12 cellular contexts compared by ENCODE assay signal in genomic region chr15:30985081-30985531, GRCh38. TPM values are rescaled to one million over a fixed set of nuclear protein-coding genes. Genes with fewer than 3 reads are reported as not detected.
DNase-seq lines count a peak whose midpoint lies in the region; ATAC-seq, FAIRE-seq and TF ChIP-seq lines count a peak whose summit lies in the region.
"Had no signal": no experiment of that assay in that cellular context is flagged by ENCODE, and none has a peak within 500 bp of the region (broad histone marks: within the 10 kb centered on the region; RNA-seq: fewer than 3 reads in every experiment).

No MANE protein-coding gene starts in this region.

- no peak for TF ChIP-seq POLR2A in adrenal gland (IDR thresholded peaks at IDR 0.05)

- H3K4me1 ChIP-seq in adrenal gland (replicated peaks in 1 of 2) = peaks cover 28 to 51% of the 10 kb centered on the region in 2 donors
- H3K4me1 ChIP-seq in right cardiac atrium (ENCODE audit: control insufficient read depth, insufficient read depth, low read length) = peaks cover 24% of the 10 kb centered on the region

- no peaks in the 10 kb centered on the region for H3K36me3 ChIP-seq in adrenal gland (replicated peaks in 1 of 2)

- 3 to 10% (median 10%) methylated on average over 3 of the region's 3 CpGs for WGBS in adrenal gland, 4 donors
- 20% methylated on average over 3 of the region's 3 CpGs for WGBS in right cardiac atrium

- H3K27me3 ChIP-seq in adrenal gland = no peaks in the 10 kb centered on the region
- no peaks in the 10 kb centered on the region for H3K27me3 ChIP-seq in right cardiac atrium (ENCODE audit: control insufficient read depth, insufficient read depth)

- H3K4me3 Mint-ChIP-seq in stimulated activated memory B cell treated with anti-CD40 and anti-IgM and Interleukin-4, amounts not matched to agents 10 μg/mL and 1 μg/mL and 100 μg/mL, for 72 hours = peak overlapping the region; percentile 59

- DNase-seq in GM19239 (ENCODE audit: insufficient read length, low spot score) (no peak), adrenal gland (peak; percentile 24 to 71 (median 50)), right cardiac atrium (peak in 1 of 3 donors; percentile 63), amniotic stem cell (lab: John Stamatoyannopoulos, UW) (no peak)
- DNase-seq: activated CD4-positive, alpha-beta T cell treated with anti-CD3 and anti-CD28 coated beads for 4 hours; NCI-H524; stimulated activated CD4-positive, alpha-beta T cell treated with anti-CD3 and anti-CD28 coated beads, Interleukin-12 subunit alpha, Interleukin-12 subunit beta, amount 100 ng/mL, for 4 hours had no signal

- peak; percentile 46 to 54 for ATAC-seq in right cardiac atrium
- ATAC-seq in stimulated activated memory B cell treated with anti-CD40 and anti-IgM and Interleukin-4, amounts not matched to agents 10 μg/mL and 1 μg/mL and 100 μg/mL, for 72 hours = peak; percentile 66
- no peak for ATAC-seq in HG03442 (IDR thresholded peaks at IDR 0.05; ENCODE audit: unreplicated experiment)
- ATAC-seq in HG02885 (IDR thresholded peaks at IDR 0.05; ENCODE audit: poor library complexity, unreplicated experiment) = no peak
- no peak for ATAC-seq in HG03565 (IDR thresholded peaks at IDR 0.05; ENCODE audit: unreplicated experiment)

- H3K27ac ChIP-seq in adrenal gland = peak overlapping the region in 4 of 5 donors; percentile 12 to 49 (median 30)
- peak overlapping the region; percentile 87 for H3K27ac ChIP-seq in right cardiac atrium (ENCODE audit: low read length)
- H3K27ac ChIP-seq: HL-60 had no signal

- no peaks in the 10 kb centered on the region for H3K9me3 Mint-ChIP-seq in stimulated activated memory B cell treated with anti-CD40 and anti-IgM and Interleukin-4, amounts not matched to agents 10 μg/mL and 1 μg/mL and 100 μg/mL, for 72 hours

- H3K9me3 ChIP-seq in adrenal gland (replicated peaks in 1 of 3) (no peaks in the 10 kb centered on the region), right cardiac atrium (ENCODE audit: control insufficient read depth, low read length) (no peaks in the 10 kb centered on the region)

- H3K4me3 ChIP-seq in adrenal gland (peak overlapping the region in 1 of 4 donors; percentile 5), right cardiac atrium (ENCODE audit: low read length) (no peak overlapping the region)

- H3K27ac Mint-ChIP-seq in stimulated activated memory B cell treated with anti-CD40 and anti-IgM and Interleukin-4, amounts not matched to agents 10 μg/mL and 1 μg/mL and 100 μg/mL, for 72 hours = peak overlapping the region; percentile 81

- H3K4me1 Mint-ChIP-seq in stimulated activated memory B cell treated with anti-CD40 and anti-IgM and Interleukin-4, amounts not matched to agents 10 μg/mL and 1 μg/mL and 100 μg/mL, for 72 hours = peaks cover 76% of the 10 kb centered on the region

- TF ChIP-seq CTCF in adrenal gland (IDR thresholded peaks at IDR 0.05) = no peak

- intact Hi-C loops in adrenal gland (cut with DNase I) (loop anchor here in 1 of 2 donors (10.0 kb wide), 1 partner anchor 80 kb away; the partner anchor contains the start of gene FAN1), right cardiac atrium (cut with DNase I) (loop anchor here in 1 of 4 donors (10.0 kb wide), 1 partner anchor 500 kb away; no protein-coding TSS in a partner anchor)

- no peaks in the 10 kb centered on the region for H3K27me3 Mint-ChIP-seq in stimulated activated memory B cell treated with anti-CD40 and anti-IgM and Interleukin-4, amounts not matched to agents 10 μg/mL and 1 μg/mL and 100 μg/mL, for 72 hours

- FAIRE-seq in GM19239 (lab: Jason Lieb, UNC) = peak; percentile 82

- peaks cover 50% of the 10 kb centered on the region for H3K36me3 Mint-ChIP-seq in stimulated activated memory B cell treated with anti-CD40 and anti-IgM and Interleukin-4, amounts not matched to agents 10 μg/mL and 1 μg/mL and 100 μg/mL, for 72 hours

RNA-seq across cellular contexts. Expression of gene MTMR10, which starts 6.3 kb away (rescaled TPM):
- 10 to 100 TPM; 12.7 to 42.7 (median 26.8) TPM for total RNA-seq in adrenal gland
- 10 to 100 TPM in 2 of 3 donors, 1 to 10 TPM in 1; 9.2 to 21.1 (median 17.8) TPM for polyA plus RNA-seq in adrenal gland
- 10 to 100 TPM; 14.8 to 29.5 (median 28.3) TPM for total RNA-seq in right cardiac atrium
- 12.7 TPM for polyA plus RNA-seq in right cardiac atrium

Comparison
In these comparisons a context has a peak if more than half of its experiments do, and no peak if none do; other contexts are left out.
1. DNase-seq: peak in adrenal gland (7 of 7); none in GM19239 (single experiment) and amniotic stem cell (single experiment).
2. ATAC-seq: peak in right cardiac atrium (2 of 2) and stimulated activated memory B cell treated with anti-CD40 and anti-IgM and Interleukin-4, amounts not matched to agents 10 μg/mL and 1 μg/mL and 100 μg/mL, for 72 hours (single experiment); none in HG03442 (single experiment), HG02885 (single experiment) and HG03565 (single experiment).